Comparison of ENCODE assay signal across 9 cellular contexts in genomic region chr13:29428310-29428991, GRCh38.
DNase-seq lines count a peak whose midpoint lies in the region; ATAC-seq, FAIRE-seq and TF ChIP-seq lines count a peak whose summit lies in the region.
"Had no signal": no experiment of that assay in that cellular context is flagged by ENCODE, and none has a peak within 500 bp of the region (broad histone marks: within the 10 kb centered on the region; RNA-seq: fewer than 3 reads in every experiment).

No MANE protein-coding gene starts in this region.

- WGBS in K562 (ENCODE audit: insufficient coverage, low coverage, missing lambda C conversion rate) = 1% methylated on average over 24 of the region's 31 CpGs
- 1 to 3% methylated on average over 16 to 31 of the region's 31 CpGs for WGBS in thyroid gland, 2 donors

- DNase-seq in activated T-cell treated with anti-CD3 and anti-CD28 coated beads, Interleukin-2, amount 50 U/mL, for 72 hours = no peak
- DNase-seq in activated T-cell treated with anti-CD3 and anti-CD28 coated beads, Interleukin-2, amount 50 U/mL, for 1 hour = no peak
- DNase-seq in K562 (ENCODE audit: extremely low read depth in 1 of 4, low spot score in 3 of 4) = peak in 1 of 4 experiments; percentile 11
- DNase-seq in kidney tubule cell (ENCODE audit: low spot score) = peak; percentile 7
- peak; percentile 21 to 27 for DNase-seq in thyroid gland
- no peak for DNase-seq in Kasumi-1 (lab: John Stamatoyannopoulos, UW)
- no peak for DNase-seq in activated naive CD4-positive, alpha-beta T cell treated with anti-CD3 and anti-CD28 coated beads, Interleukin-2, amount 50 U/mL, for 16 hours
- no peak for DNase-seq in stimulated activated CD4-positive, alpha-beta T cell treated with anti-CD3 and anti-CD28 coated beads, Interleukin-1b, Interleukin-23, amount 100 ng/mL, for 48 hours

- TF ChIP-seq CTCF in K562 (IDR thresholded peaks at IDR 0.05 in 2 of 3, conservative IDR thresholded peaks at IDR 0.05 in 1 of 3; ENCODE audit: insufficient read depth in 2 of 3, low read depth in 1 of 3, low read length in 3 of 3) (no peak), thyroid gland (IDR thresholded peaks at IDR 0.05) (no peak)

- no peaks in the 10 kb centered on the region for H3K36me3 ChIP-seq in K562 (ENCODE audit: control insufficient read depth, insufficient read depth, low read length)
- H3K36me3 ChIP-seq in thyroid gland = no peaks in the 10 kb centered on the region

- intact Hi-C loops in K562 (cut with micrococcal nuclease) = no loop called here
- intact Hi-C loops in thyroid gland (cut with DNase I) = no loop called here

- peaks cover 4% of the 10 kb centered on the region in 2 experiments; a peak in 2 of 5 replicates for H3K27me3 ChIP-seq in K562 (ENCODE audit: control insufficient read depth in 2 of 2, insufficient read depth in 2 of 2, low read length in 2 of 2)
- no peaks in the 10 kb centered on the region for H3K27me3 ChIP-seq in thyroid gland

- peak overlapping the region in 1 of 2 experiments; percentile 76; a peak in 1 of 4 replicates for H3K9ac ChIP-seq in K562 (ENCODE audit: insufficient read depth in 1 of 2, low read depth in 2 of 2, low read length in 2 of 2)

- in situ Hi-C loops in K562 (cut with MboI) = no loop called here

- BruUV-seq in K562 (replicated peaks; lab: Mats Ljungman, UMichigan) = no TSS peak

- peaks cover 56% of the 10 kb centered on the region for H3K27me3 Mint-ChIP-seq in activated T-cell treated with anti-CD3 and anti-CD28 coated beads, Interleukin-2, amount 50 U/mL, for 72 hours (ENCODE audit: low read depth)

- CTCF ChIA-PET in K562 (lab: Yijun Ruan, JAX; ENCODE audit: low intra/inter-chr PET ratio) = no interaction called here

- no peak for FAIRE-seq in K562 (lab: Jason Lieb, UNC)
- FAIRE-seq: TTC549 had no signal

- H3K79me2 ChIP-seq in K562 (ENCODE audit: control insufficient read depth, insufficient read depth, low read length) = no peaks in the 10 kb centered on the region

- H3K27ac ChIP-seq in K562 (ENCODE audit: extremely low read depth, low read depth, low read length) (no peak overlapping the region), thyroid gland (no peak overlapping the region)

- H3K36me3 Mint-ChIP-seq in activated T-cell treated with anti-CD3 and anti-CD28 coated beads, Interleukin-2, amount 50 U/mL, for 72 hours (ENCODE audit: insufficient read depth in 2 of 2) = no peaks in the 10 kb centered on the region

- peak overlapping the region; percentile 25 to 52 for H3K4me3 Mint-ChIP-seq in activated T-cell treated with anti-CD3 and anti-CD28 coated beads, Interleukin-2, amount 50 U/mL, for 72 hours

- H3K4me2 ChIP-seq in K562 (ENCODE audit: insufficient read depth, low read length) = peak overlapping the region; percentile 58

- TF ChIP-seq RAD21 in K562 (CRISPR knock-in tag; conservative IDR thresholded peaks at IDR 0.05 in 1 of 2, IDR thresholded peaks at IDR 0.05 in 1 of 2) = no peak

- peaks cover 5% of the 10 kb centered on the region for H3K4me1 Mint-ChIP-seq in activated T-cell treated with anti-CD3 and anti-CD28 coated beads, Interleukin-2, amount 50 U/mL, for 72 hours (ENCODE audit: low read depth)

- H3K9me3 Mint-ChIP-seq in activated T-cell treated with anti-CD3 and anti-CD28 coated beads, Interleukin-2, amount 50 U/mL, for 72 hours = no peaks in the 10 kb centered on the region

- no peaks in the 10 kb centered on the region for H3K9me3 ChIP-seq in K562 (replicated peaks; ENCODE audit: control insufficient read depth, insufficient read depth, low read depth, low read length)
- H3K9me3 ChIP-seq in thyroid gland = no peaks in the 10 kb centered on the region

- H4K20me1 ChIP-seq in K562 (replicated peaks; ENCODE audit: control insufficient read depth, insufficient read depth, low read length) = no peaks in the 10 kb centered on the region

- H3K9me1 ChIP-seq in K562 (ENCODE audit: control insufficient read depth, insufficient read depth, low read length) = no peaks in the 10 kb centered on the region

- no peak for ATAC-seq in activated T-cell treated with anti-CD3 and anti-CD28 coated beads, Interleukin-2, amount 50 U/mL, for 72 hours (replicated peaks in 1 of 2)
- ATAC-seq in K562 = peak; percentile 85

- TF ChIP-seq EP300 in K562 (IDR thresholded peaks at IDR 0.05; ENCODE audit: low read length) = no peak

- H3K4me3 ChIP-seq in K562 (0 out of 2 replicates have a peak overlapping the region, but pooled peaks have one; percentile 13), thyroid gland (replicated peaks in 1 of 3) (peak overlapping the region in 1 of 3 donors; percentile 10)

- no peak for TF ChIP-seq POLR2A in K562 (conservative IDR thresholded peaks at IDR 0.05)
- TF ChIP-seq POLR2A in thyroid gland (IDR thresholded peaks at IDR 0.05) = no peak

- H3K4me1 ChIP-seq in K562 (replicated peaks in 1 of 2; ENCODE audit: control insufficient read depth in 2 of 2, insufficient read depth in 2 of 2, low read length in 2 of 2) = peaks cover 0 to 4% of the 10 kb centered on the region in 2 experiments; a peak in 1 of 5 replicates
- H3K4me1 ChIP-seq in thyroid gland = peaks cover 0 to 15% of the 10 kb centered on the region in 2 donors

- peak overlapping the region; percentile 79 for H2AFZ ChIP-seq in K562 (ENCODE audit: low read depth, low read length)

- no peak overlapping the region for H3K27ac Mint-ChIP-seq in activated T-cell treated with anti-CD3 and anti-CD28 coated beads, Interleukin-2, amount 50 U/mL, for 72 hours

- POLR2A ChIA-PET in K562 (lab: Yijun Ruan, JAX) = no interaction called here

TF ChIP-seq in K562, 482 proteins besides CTCF, POLR2A, EP300 and RAD21:
- TF ChIP-seq ZNF197 (CRISPR knock-in tag; IDR thresholded peaks at IDR 0.05; ENCODE audit: low read depth) (no peak), NRF1 (conservative IDR thresholded peaks at IDR 0.05 in 1 of 2, IDR thresholded peaks at IDR 0.05 in 1 of 2) (peak; percentile 51 to 60; a peak in 3 of 4 replicates), ZNF217 (CRISPR knock-in tag; IDR thresholded peaks at IDR 0.05) (no peak), NBN (IDR thresholded peaks at IDR 0.05; ENCODE audit: low read depth) (no peak), ZBTB33 (CRISPR knock-in tag; IDR thresholded peaks at IDR 0.05) (no peak)
- TF ChIP-seq, protein P1, sequence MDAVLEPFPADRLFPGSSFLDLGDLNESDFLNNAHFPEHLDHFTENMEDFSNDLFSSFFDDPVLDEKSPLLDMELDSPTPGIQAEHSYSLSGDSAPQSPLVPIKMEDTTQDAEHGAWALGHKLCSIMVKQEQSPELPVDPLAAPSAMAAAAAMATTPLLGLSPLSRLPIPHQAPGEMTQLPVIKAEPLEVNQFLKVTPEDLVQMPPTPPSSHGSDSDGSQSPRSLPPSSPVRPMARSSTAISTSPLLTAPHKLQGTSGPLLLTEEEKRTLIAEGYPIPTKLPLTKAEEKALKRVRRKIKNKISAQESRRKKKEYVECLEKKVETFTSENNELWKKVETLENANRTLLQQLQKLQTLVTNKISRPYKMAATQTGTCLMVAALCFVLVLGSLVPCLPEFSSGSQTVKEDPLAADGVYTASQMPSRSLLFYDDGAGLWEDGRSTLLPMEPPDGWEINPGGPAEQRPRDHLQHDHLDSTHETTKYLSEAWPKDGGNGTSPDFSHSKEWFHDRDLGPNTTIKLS (IDR thresholded peaks at IDR 0.05; ENCODE audit: borderline replicate concordance, low read depth) = no peak

Comparison
In these comparisons a context has a peak if more than half of its experiments do, and no peak if none do; other contexts are left out.
1. DNase-seq: peak in kidney tubule cell (single experiment) and thyroid gland (2 of 2); none in activated T-cell treated with anti-CD3 and anti-CD28 coated beads, Interleukin-2, amount 50 U/mL, for 72 hours (0 of 2), activated T-cell treated with anti-CD3 and anti-CD28 coated beads, Interleukin-2, amount 50 U/mL, for 1 hour (single experiment), Kasumi-1 (0 of 2), activated naive CD4-positive, alpha-beta T cell treated with anti-CD3 and anti-CD28 coated beads, Interleukin-2, amount 50 U/mL, for 16 hours (single experiment) and stimulated activated CD4-positive, alpha-beta T cell treated with anti-CD3 and anti-CD28 coated beads, Interleukin-1b, Interleukin-23, amount 100 ng/mL, for 48 hours (single experiment).